33 cellular contexts compared by ENCODE assay signal in genomic region chr1:35444519-35444774, GRCh38.
"Had no signal": no experiment of that assay in that cellular context is flagged by ENCODE, and none has a peak within 500 bp of the region (broad histone marks: within the 10 kb centered on the region; RNA-seq: fewer than 3 reads in every experiment).

No MANE protein-coding gene starts in this region.

- H3K4me1 ChIP-seq: breast epithelium, Peyer's patch had no signal

- H3K27ac Mint-ChIP-seq: activated CD8-positive, alpha-beta T cell treated with anti-CD3 and anti-CD28 coated beads for 36 hours; activated naive CD8-positive, alpha-beta T cell treated with anti-CD3 and anti-CD28 coated beads, Interleukin-2, amount 10 ng/mL, durations not matched to agents 7 days and 5 days; activated T-helper 17 cell treated with anti-CD3 and anti-CD28 coated beads, Interleukin-2, amount 50 U/mL, for 72 hours had no signal

- H3K27ac ChIP-seq: body of pancreas, breast epithelium, Peyer's patch, WERI-Rb-1 had no signal

- DNase-seq: activated CD4-positive, alpha-beta T cell treated with anti-CD3 and anti-CD28 coated beads for 4 hours; activated CD4-positive, alpha-beta T cell treated with anti-CD3 and anti-CD28 coated beads, Interleukin-2, amount 50 U/mL, for 1 hour; activated CD8-positive, alpha-beta T cell treated with anti-CD3 and anti-CD28 coated beads for 36 hours; activated effector memory CD4-positive, alpha-beta T cell treated with anti-CD3 and anti-CD28 coated beads, Interleukin-2, amount 50 U/mL, for 16 hours; activated naive CD4-positive, alpha-beta T cell; activated naive CD8-positive, alpha-beta T cell treated with anti-CD3 and anti-CD28 coated beads, Interleukin-2, amount 10 ng/mL, durations not matched to agents 7 days and 5 days; activated T-cell treated with anti-CD3 and anti-CD28 coated beads, Interleukin-2, amount 50 U/mL, for 1 hour; activated T-cell treated with anti-CD3 and anti-CD28 coated beads, Interleukin-2, amount 50 U/mL, for 72 hours; amygdala; body of pancreas; NCI-H1092 treated with DMSO at 0.1 percent for 48 hours; NCI-H146; NCI-H187; NCI-H2029 treated with DMSO at 0.1 percent for 48 hours; NCI-H2107; NCI-H2171; NCI-H510A; NCI-H748 treated with DMSO at 0.1 percent for 48 hours; NK-92 treated with Interleukin-12 subunit alpha and Interleukin-12 subunit beta, amount 100 ng/mL, for 24 hours; Peyer's patch; RPMI8226; SIG-M5; SW 1271; T-helper 1 cell; T-helper 9 cell; WERI-Rb-1 had no signal

- ATAC-seq: body of pancreas, PC-3, Right ventricle myocardium inferior, SK-N-SH treated with all-trans-retinoic acid at 6 μM for 48 hours had no signal

- H3K36me3 ChIP-seq: breast epithelium had no signal

- H3K4me3 ChIP-seq: body of pancreas, breast epithelium, K562, Peyer's patch had no signal

- H3K9me3 ChIP-seq: body of pancreas, breast epithelium, Peyer's patch had no signal

- H3K27me3 ChIP-seq: body of pancreas, breast epithelium, Peyer's patch had no signal

- H3K27me3 Mint-ChIP-seq: activated CD8-positive, alpha-beta T cell treated with anti-CD3 and anti-CD28 coated beads for 36 hours; activated naive CD4-positive, alpha-beta T cell treated with anti-CD3 and anti-CD28 coated beads, Interleukin-2, amount 50 U/mL, for 24 hours; activated naive CD8-positive, alpha-beta T cell treated with anti-CD3 and anti-CD28 coated beads, Interleukin-2, amount 10 ng/mL, durations not matched to agents 7 days and 5 days; activated T-helper 17 cell treated with anti-CD3 and anti-CD28 coated beads, Interleukin-2, amount 50 U/mL, for 72 hours had no signal

- H3K4me3 Mint-ChIP-seq: activated CD8-positive, alpha-beta T cell treated with anti-CD3 and anti-CD28 coated beads for 36 hours; activated naive CD4-positive, alpha-beta T cell treated with anti-CD3 and anti-CD28 coated beads, Interleukin-2, amount 50 U/mL, for 24 hours; activated naive CD8-positive, alpha-beta T cell treated with anti-CD3 and anti-CD28 coated beads, Interleukin-2, amount 10 ng/mL, durations not matched to agents 7 days and 5 days; activated T-helper 17 cell treated with anti-CD3 and anti-CD28 coated beads, Interleukin-2, amount 50 U/mL, for 72 hours had no signal

- H3K9me3 Mint-ChIP-seq: activated CD8-positive, alpha-beta T cell treated with anti-CD3 and anti-CD28 coated beads for 36 hours; activated naive CD4-positive, alpha-beta T cell treated with anti-CD3 and anti-CD28 coated beads, Interleukin-2, amount 50 U/mL, for 24 hours; activated naive CD8-positive, alpha-beta T cell treated with anti-CD3 and anti-CD28 coated beads, Interleukin-2, amount 10 ng/mL, durations not matched to agents 7 days and 5 days; activated T-cell treated with anti-CD3 and anti-CD28 coated beads, Interleukin-2, amount 50 U/mL, for 72 hours; activated T-helper 17 cell treated with anti-CD3 and anti-CD28 coated beads, Interleukin-2, amount 50 U/mL, for 72 hours had no signal
